ENCODE assay signal across 22 cellular contexts in the genomic region with DNA sequence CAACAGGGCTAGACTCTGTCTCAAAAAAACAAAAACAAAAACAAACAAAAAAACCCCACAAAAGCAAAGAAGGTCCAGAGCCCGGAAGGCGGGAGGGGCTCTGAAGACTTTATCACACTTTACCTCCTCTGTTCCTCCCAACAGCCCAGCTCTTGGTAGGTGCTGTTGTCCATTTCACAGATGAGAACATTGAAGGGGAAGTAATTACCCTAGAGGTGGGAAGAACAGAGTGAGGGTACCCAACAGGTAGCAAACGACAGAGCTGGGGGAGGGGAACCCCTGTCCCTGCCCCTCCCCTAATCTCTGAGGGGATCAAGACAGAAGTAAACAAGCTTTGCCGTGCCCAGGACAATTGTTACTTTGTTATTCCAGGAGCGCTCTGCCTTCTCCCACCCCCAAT. TPM values are rescaled to one million over a fixed set of nuclear protein-coding genes. Genes with fewer than 3 reads are reported as not detected.
DNase-seq lines count a peak whose midpoint lies in the region; ATAC-seq and TF ChIP-seq lines count a peak whose summit lies in the region.
"Had no signal": no experiment of that assay in that cellular context is flagged by ENCODE, and none has a peak within 500 bp of the region (broad histone marks: within the 10 kb centered on the region; RNA-seq: fewer than 3 reads in every experiment).

No MANE protein-coding gene starts in this region.

- no peaks in the 10 kb centered on the region for H3K27me3 Mint-ChIP-seq in activated naive CD8-positive, alpha-beta T cell
- H3K27me3 Mint-ChIP-seq in activated naive CD8-positive, alpha-beta T cell treated with anti-CD3 and anti-CD28 coated beads, Interleukin-2, amount 50 U/mL, for 24 hours: peaks cover 10% of the 10 kb centered on the region
- H3K27me3 Mint-ChIP-seq in endodermal cell (ENCODE audit: insufficient read depth): peaks cover 31% of the 10 kb centered on the region

- H3K27me3 ChIP-seq in HUES64 (ENCODE audit: insufficient read depth, low read length): peaks cover 45% of the 10 kb centered on the region
- H3K27me3 ChIP-seq in endodermal cell (ENCODE audit: control insufficient read depth, insufficient read depth, low read length, poor library complexity, severe bottlenecking): peaks cover 33% of the 10 kb centered on the region
- H3K27me3 ChIP-seq in osteoblast (ENCODE audit: insufficient read depth, low read length): peaks cover 50% of the 10 kb centered on the region
- peaks cover 0 to 44% of the 10 kb centered on the region in 2 donors for H3K27me3 ChIP-seq in tibial artery
- H3K27me3 ChIP-seq: testis had no signal

- no peak overlapping the region for H2AFZ ChIP-seq in osteoblast (ENCODE audit: low read length)

- peaks cover 4% of the 10 kb centered on the region for H3K4me1 ChIP-seq in HUES64 (ENCODE audit: insufficient read depth, low read length)
- peaks cover 2% of the 10 kb centered on the region for H3K4me1 ChIP-seq in endodermal cell (ENCODE audit: control insufficient read depth, insufficient read depth, low read length)
- H3K4me1 ChIP-seq in osteoblast (ENCODE audit: insufficient read depth, low read length): peaks cover 4% of the 10 kb centered on the region
- H3K4me1 ChIP-seq in tibial artery: peaks cover 5 to 20% (median 19%) of the 10 kb centered on the region in 4 donors

- DNase-seq in activated naive CD8-positive, alpha-beta T cell treated with anti-CD3 and anti-CD28 coated beads, Interleukin-2, amount 50 U/mL, for 24 hours: no peak
- no peak for DNase-seq in endodermal cell
- peak; percentile 67 for DNase-seq in osteoblast (ENCODE audit: insufficient read length, low spot score, missing footprints)
- no peak for DNase-seq in tibial artery
- DNase-seq in omental fat pad (ENCODE audit: low spot score): no peak
- DNase-seq: activated effector memory CD4-positive, alpha-beta T cell treated with anti-CD3 and anti-CD28 coated beads, Interleukin-2, amount 50 U/mL, for 16 hours; amniotic stem cell; DMS153; GDM1; heart left ventricle; KG1; left lung; midbrain; stimulated activated CD4-positive, alpha-beta T cell treated with anti-CD3 and anti-CD28 coated beads, Interleukin-2, amount 100 ng/mL, for 48 hours; testis had no signal

- H3K36me3 Mint-ChIP-seq in activated naive CD8-positive, alpha-beta T cell: no peaks in the 10 kb centered on the region
- no peaks in the 10 kb centered on the region for H3K36me3 Mint-ChIP-seq in activated naive CD8-positive, alpha-beta T cell treated with anti-CD3 and anti-CD28 coated beads, Interleukin-2, amount 50 U/mL, for 24 hours (ENCODE audit: low read depth)
- H3K36me3 Mint-ChIP-seq in endodermal cell (ENCODE audit: low read depth): no peaks in the 10 kb centered on the region

- peak overlapping the region; percentile 18; the same call in 1 of the 2 replicates for H3K4me3 ChIP-seq in HUES64 (ENCODE audit: low read length)
- H3K4me3 ChIP-seq in endodermal cell (ENCODE audit: low read length): no peak overlapping the region
- H3K4me3 ChIP-seq in osteoblast (ENCODE audit: insufficient read depth, low read length): no peak overlapping the region
- no peak overlapping the region for H3K4me3 ChIP-seq in tibial artery

- WGBS in HUES64: 31% methylated on average over 5 of the region's 5 CpGs
- 46% methylated on average over 5 of the region's 5 CpGs; no CpG with 5 or more reads in 1 of the 2 experiments for WGBS in endodermal cell (ENCODE audit: insufficient coverage in 1 of 2, insufficient read length in 1 of 2), 2 experiments

- intact Hi-C loops in tibial artery (cut with DNase I; ENCODE audit: low total_unique reads): no loop called here

- no peaks in the 10 kb centered on the region for H3K9me3 Mint-ChIP-seq in activated naive CD8-positive, alpha-beta T cell (ENCODE audit: low read depth)
- no peaks in the 10 kb centered on the region for H3K9me3 Mint-ChIP-seq in activated naive CD8-positive, alpha-beta T cell treated with anti-CD3 and anti-CD28 coated beads, Interleukin-2, amount 50 U/mL, for 24 hours
- no peaks in the 10 kb centered on the region for H3K9me3 Mint-ChIP-seq in endodermal cell

- peak overlapping the region; percentile 33 for H3K4me3 Mint-ChIP-seq in activated naive CD8-positive, alpha-beta T cell
- H3K4me3 Mint-ChIP-seq in activated naive CD8-positive, alpha-beta T cell treated with anti-CD3 and anti-CD28 coated beads, Interleukin-2, amount 50 U/mL, for 24 hours: no peak overlapping the region
- H3K4me3 Mint-ChIP-seq in endodermal cell: peak overlapping the region; percentile 60

- no peaks in the 10 kb centered on the region for H3K79me2 ChIP-seq in osteoblast (ENCODE audit: insufficient read depth, low read length)

- H4K20me1 ChIP-seq in osteoblast (ENCODE audit: insufficient read depth, low read length): no peaks in the 10 kb centered on the region

- H3K4me1 Mint-ChIP-seq in activated naive CD8-positive, alpha-beta T cell (ENCODE audit: low read depth): peaks cover 5% of the 10 kb centered on the region
- peaks cover 8% of the 10 kb centered on the region for H3K4me1 Mint-ChIP-seq in activated naive CD8-positive, alpha-beta T cell treated with anti-CD3 and anti-CD28 coated beads, Interleukin-2, amount 50 U/mL, for 24 hours
- peaks cover 13% of the 10 kb centered on the region for H3K4me1 Mint-ChIP-seq in endodermal cell

- H3K27ac Mint-ChIP-seq in activated naive CD8-positive, alpha-beta T cell: no peak overlapping the region
- no peak overlapping the region for H3K27ac Mint-ChIP-seq in activated naive CD8-positive, alpha-beta T cell treated with anti-CD3 and anti-CD28 coated beads, Interleukin-2, amount 50 U/mL, for 24 hours
- H3K27ac Mint-ChIP-seq in endodermal cell: no peak overlapping the region

- TF ChIP-seq CTCF in endodermal cell (conservative IDR thresholded peaks at IDR 0.05): no peak
- no peak for TF ChIP-seq CTCF in osteoblast (IDR thresholded peaks at IDR 0.05; ENCODE audit: extremely low read depth, low read depth, low read length)
- no peak for TF ChIP-seq CTCF in tibial artery (IDR thresholded peaks at IDR 0.05)
- no peak for TF ChIP-seq CTCF in omental fat pad (IDR thresholded peaks at IDR 0.05)

- ATAC-seq in activated naive CD8-positive, alpha-beta T cell treated with anti-CD3 and anti-CD28 coated beads, Interleukin-2, amount 50 U/mL, for 24 hours: no peak
- no peak for ATAC-seq in omental fat pad (ENCODE audit: low FRiP score)
- no peak for ATAC-seq in GM21825 (IDR thresholded peaks at IDR 0.05; ENCODE audit: unreplicated experiment)
- ATAC-seq: activated CD4-positive, CD25-positive, alpha-beta regulatory T cell treated with anti-CD3 and anti-CD28 coated beads, Interleukin-2, amount 50 U/mL, for 24 hours; HCT116 had no signal

- H3K9me3 ChIP-seq in HUES64 (ENCODE audit: insufficient read depth, low read depth, low read length) (no peaks in the 10 kb centered on the region), endodermal cell (ENCODE audit: control insufficient read depth, low read length) (no peaks in the 10 kb centered on the region), osteoblast (ENCODE audit: low read depth, low read length) (no peaks in the 10 kb centered on the region), tibial artery (no peaks in the 10 kb centered on the region)
- H3K9me3 ChIP-seq: heart left ventricle, left lung, testis had no signal

- H3K9ac ChIP-seq in HUES64 (ENCODE audit: low read depth, low read length) (no peak overlapping the region), endodermal cell (ENCODE audit: extremely low read depth, low read length, poor library complexity, severe bottlenecking) (no peak overlapping the region)

- H3K27ac ChIP-seq in HUES64 (ENCODE audit: low read depth, low read length) (no peak overlapping the region), endodermal cell (ENCODE audit: low read depth, low read length) (no peak overlapping the region), osteoblast (ENCODE audit: low read depth, low read length) (no peak overlapping the region), tibial artery (no peak overlapping the region)
- H3K27ac ChIP-seq: C4-2B, epithelial cell of prostate, heart left ventricle, left lung, testis had no signal

- H3K36me3 ChIP-seq in HUES64 (ENCODE audit: insufficient read depth, low read length) (no peaks in the 10 kb centered on the region), endodermal cell (ENCODE audit: control insufficient read depth, insufficient read depth, low read length) (no peaks in the 10 kb centered on the region), osteoblast (ENCODE audit: insufficient read depth, low read length) (no peaks in the 10 kb centered on the region), tibial artery (no peaks in the 10 kb centered on the region)
- H3K36me3 ChIP-seq: heart left ventricle, left lung had no signal

- no peak overlapping the region for H3K4me2 ChIP-seq in osteoblast (ENCODE audit: insufficient read depth, low read length)

RNA-seq across cellular contexts. Expression of gene BIK, which starts 1.0 kb away (rescaled TPM):
- polyA plus RNA-seq in HUES64 (2013, experiment 1 of 2): 2.7 TPM
- 3.7 TPM for polyA plus RNA-seq in HUES64 (2013, experiment 2 of 2)
- 10 to 100 TPM in 1 of 2 donors, 1 to 10 TPM in 1; 5.8 to 13.3 TPM for total RNA-seq in endodermal cell
- polyA plus RNA-seq in endodermal cell (2013, experiment 1 of 2): 0.82 TPM
- 0.79 TPM for polyA plus RNA-seq in endodermal cell (2013, experiment 2 of 2)
- not detected in 2 replicates for total RNA-seq in osteoblast
- total RNA-seq in omental fat pad: 1 to 10 TPM in 1 of 4 donors, under 1 TPM in 1, not detected in 2; 0.93 to 1.7 TPM

RNA-seq across cellular contexts. Expression of gene TTLL1, which starts 20.3 kb away (rescaled TPM):
- polyA plus RNA-seq in HUES64 (2013, experiment 1 of 2): 8.2 TPM
- 12.6 TPM for polyA plus RNA-seq in HUES64 (2013, experiment 2 of 2)
- total RNA-seq in endodermal cell (10 to 100 TPM in 1 of 2 donors, 1 to 10 TPM in 1; 6.9 to 10.4 TPM), osteoblast (15.9 and 20.0 TPM in 2 replicates), omental fat pad (1 to 10 TPM; 2.2 to 5.3 (median 3.6) TPM)
- polyA plus RNA-seq in endodermal cell (2013, experiment 1 of 2): 27.1 TPM
- 28.3 TPM for polyA plus RNA-seq in endodermal cell (2013, experiment 2 of 2)

RNA-seq across cellular contexts. Expression of gene MCAT, which starts 33.7 kb away (rescaled TPM):
- 12.2 TPM for polyA plus RNA-seq in HUES64 (2013, experiment 1 of 2)
- polyA plus RNA-seq in HUES64 (2013, experiment 2 of 2): 13.1 TPM
- total RNA-seq in endodermal cell: 10 to 100 TPM; 17.1 to 19.9 TPM
- 14.7 TPM for polyA plus RNA-seq in endodermal cell (2013, experiment 1 of 2)
- 14.6 TPM for polyA plus RNA-seq in endodermal cell (2013, experiment 2 of 2)
- 12.7 and 21.4 TPM in 2 replicates for total RNA-seq in osteoblast
- 10 to 100 TPM; 19.3 to 28.6 (median 25.2) TPM for total RNA-seq in omental fat pad

RNA-seq across cellular contexts. Expression of gene TSPO, which starts 41.8 kb away (rescaled TPM):
- 6.5 TPM for polyA plus RNA-seq in HUES64 (2013, experiment 1 of 2)
- 12.6 TPM for polyA plus RNA-seq in HUES64 (2013, experiment 2 of 2)
- 10 to 100 TPM in 1 of 2 donors, 1 to 10 TPM in 1; 9.6 to 12.3 TPM for total RNA-seq in endodermal cell
- 25.2 TPM for polyA plus RNA-seq in endodermal cell (2013, experiment 1 of 2)
- polyA plus RNA-seq in endodermal cell (2013, experiment 2 of 2): 20.9 TPM
- 274 and 297 TPM in 2 replicates for total RNA-seq in osteoblast
- 100 to 1,000 TPM; 370 to 615 (median 577) TPM for total RNA-seq in omental fat pad
